Comparison of ENCODE assay signal across 23 cellular contexts in the genomic region with DNA sequence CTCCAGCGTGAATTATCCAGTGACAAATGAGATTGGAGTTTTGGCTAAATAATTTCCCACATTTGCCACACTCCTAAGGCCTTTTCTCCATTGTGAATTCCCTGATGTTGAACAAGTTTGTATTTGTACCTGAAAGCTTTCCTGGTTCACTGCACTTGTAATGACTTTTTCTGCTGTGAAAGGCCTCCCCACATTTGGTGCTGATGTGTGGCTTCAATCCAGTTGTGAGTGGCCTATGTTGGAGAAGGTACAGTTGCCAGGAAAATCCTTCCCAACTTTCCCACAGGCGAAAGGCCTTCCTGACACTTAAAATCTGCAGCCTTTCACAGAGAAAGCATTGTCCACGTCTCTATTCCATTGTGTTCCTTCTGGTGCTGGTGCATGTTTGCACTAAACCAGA. TPM values are rescaled to one million over a fixed set of nuclear protein-coding genes. Genes with fewer than 3 reads are reported as not detected.
"Had no signal": no experiment of that assay in that cellular context is flagged by ENCODE, and none has a peak within 500 bp of the region (broad histone marks: within the 10 kb centered on the region; RNA-seq: fewer than 3 reads in every experiment).

No MANE protein-coding gene starts in this region.

- H3K9me3 Mint-ChIP-seq: activated naive CD8-positive, alpha-beta T cell treated with anti-CD3 and anti-CD28 coated beads, Interleukin-2, amount 10 ng/mL, durations not matched to agents 7 days and 5 days; WTC11 had no signal

- H2AFZ ChIP-seq: PC-9 had no signal

- H3K4me2 ChIP-seq: PC-9 had no signal

- H3K9me3 ChIP-seq: adrenal gland had no signal

- H3K27ac ChIP-seq: adrenal gland, PC-9 had no signal

- H3K4me3 ChIP-seq: adrenal gland, PC-9 had no signal

- H3K4me3 Mint-ChIP-seq: activated CD8-positive, alpha-beta T cell treated with anti-CD3 and anti-CD28 coated beads, Interleukin-2, amount 10 ng/mL, durations not matched to agents 7 days and 5 days; activated naive CD8-positive, alpha-beta T cell treated with anti-CD3 and anti-CD28 coated beads, Interleukin-2, amount 10 ng/mL, durations not matched to agents 7 days and 5 days; T-helper 17 cell; WTC11 had no signal

- DNase-seq: activated CD4-positive, alpha-beta T cell treated with anti-CD3 and anti-CD28 coated beads for 48 hours; activated CD4-positive, alpha-beta T cell treated with anti-CD3 and anti-CD28 coated beads, Interleukin-2, amount 50 U/mL, for 4 hours; activated CD4-positive, CD25-positive, alpha-beta regulatory T cell treated with anti-CD3 and anti-CD28 coated beads, Interleukin-2, amount 50 U/mL, for 72 hours; activated CD8-positive, alpha-beta memory T cell treated with anti-CD3 and anti-CD28 coated beads, Interleukin-2, amount 50 U/mL, for 48 hours; activated CD8-positive, alpha-beta T cell treated with anti-CD3 and anti-CD28 coated beads, Interleukin-2, amount 10 ng/mL, durations not matched to agents 7 days and 5 days; activated naive CD4-positive, alpha-beta T cell treated with anti-CD3 and anti-CD28 coated beads, Interleukin-2, amount 50 U/mL, for 16 hours; activated naive CD8-positive, alpha-beta T cell treated with anti-CD3 and anti-CD28 coated beads, Interleukin-2, amount 10 ng/mL, durations not matched to agents 7 days and 5 days; activated T-cell treated with anti-CD3 and anti-CD28 coated beads, Interleukin-2, amount 50 U/mL, for 1 hour; adrenal gland; anterior cingulate cortex; caudate nucleus; KG1; NCI-H1092; NCI-H1930; NCI-H2107; NCI-H345; NCI-H510A; PC-9; SIG-M5; T-helper 17 cell; T-helper 9 cell had no signal

- H3K27me3 ChIP-seq: adrenal gland had no signal

- H3K4me1 Mint-ChIP-seq: T-helper 17 cell, WTC11 had no signal

- H3K4me1 ChIP-seq: adrenal gland had no signal

- H3K27ac Mint-ChIP-seq: activated CD8-positive, alpha-beta T cell treated with anti-CD3 and anti-CD28 coated beads, Interleukin-2, amount 10 ng/mL, durations not matched to agents 7 days and 5 days; activated naive CD8-positive, alpha-beta T cell treated with anti-CD3 and anti-CD28 coated beads, Interleukin-2, amount 10 ng/mL, durations not matched to agents 7 days and 5 days; T-helper 17 cell; WTC11 had no signal

- H3K36me3 Mint-ChIP-seq: activated naive CD8-positive, alpha-beta T cell treated with anti-CD3 and anti-CD28 coated beads, Interleukin-2, amount 10 ng/mL, durations not matched to agents 7 days and 5 days; WTC11 had no signal

- ATAC-seq: activated CD8-positive, alpha-beta T cell treated with anti-CD3 and anti-CD28 coated beads, Interleukin-2, amount 10 ng/mL, durations not matched to agents 7 days and 5 days; T-helper 17 cell; WTC11 had no signal

- H3K27me3 Mint-ChIP-seq: T-helper 17 cell had no signal

- H3K36me3 ChIP-seq: adrenal gland had no signal

RNA-seq across cellular contexts. Expression of gene HPGD, which starts 17.3 kb away (rescaled TPM):
- total RNA-seq: LHCN-M2 had no signal
